In the genomic region with DNA sequence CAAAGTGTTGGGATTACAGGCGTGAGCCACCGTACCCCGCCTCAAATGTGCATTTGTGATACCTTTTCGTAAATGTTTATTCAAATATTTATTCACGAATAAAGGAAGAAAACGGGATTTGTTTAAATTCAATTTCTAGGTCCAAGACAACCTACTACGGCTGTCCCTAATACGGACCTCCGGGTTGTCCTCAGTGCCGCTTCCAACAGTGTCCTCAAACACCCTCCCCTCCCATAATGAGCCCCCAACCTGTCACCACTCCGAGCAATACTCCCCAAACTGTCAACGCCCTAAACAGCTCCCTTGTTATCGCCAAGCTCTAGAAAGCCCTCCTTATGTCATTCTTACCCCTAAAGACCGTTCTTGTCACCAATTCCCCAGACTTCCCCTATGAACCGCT, we compare ENCODE assay signal across 1 cellular context.
TF ChIP-seq lines count a peak whose summit lies in the region.

No MANE protein-coding gene starts in this region.

TF ChIP-seq in endothelial cell of umbilical vein, 7 proteins besides CTCF, POLR2A, EP300 and RAD21:
- TF ChIP-seq MYC (IDR thresholded peaks at IDR 0.05; ENCODE audit: low read depth, low read length) (no peak), FOS (IDR thresholded peaks at IDR 0.05; ENCODE audit: borderline replicate concordance, insufficient read depth, low read length) (no peak), POLR2AphosphoS5 (IDR thresholded peaks at IDR 0.05; ENCODE audit: insufficient read depth, low read depth, low read length) (no peak), GATA2 (IDR thresholded peaks at IDR 0.05; ENCODE audit: insufficient read depth, insufficient read length, low read depth, low read length) (no peak), JUN (IDR thresholded peaks at IDR 0.05; ENCODE audit: borderline replicate concordance, insufficient read depth, insufficient read length, low read depth) (no peak), EZH2 (IDR thresholded peaks at IDR 0.05; ENCODE audit: borderline replicate concordance, low read depth, low read length, severe bottlenecking) (no peak)
- TF ChIP-seq, protein P1, sequence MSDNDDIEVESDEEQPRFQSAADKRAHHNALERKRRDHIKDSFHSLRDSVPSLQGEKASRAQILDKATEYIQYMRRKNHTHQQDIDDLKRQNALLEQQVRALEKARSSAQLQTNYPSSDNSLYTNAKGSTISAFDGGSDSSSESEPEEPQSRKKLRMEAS (IDR thresholded peaks at IDR 0.05; ENCODE audit: insufficient read depth, insufficient read length), result no peak
